22 cellular contexts compared by ENCODE assay signal in the genomic region with DNA sequence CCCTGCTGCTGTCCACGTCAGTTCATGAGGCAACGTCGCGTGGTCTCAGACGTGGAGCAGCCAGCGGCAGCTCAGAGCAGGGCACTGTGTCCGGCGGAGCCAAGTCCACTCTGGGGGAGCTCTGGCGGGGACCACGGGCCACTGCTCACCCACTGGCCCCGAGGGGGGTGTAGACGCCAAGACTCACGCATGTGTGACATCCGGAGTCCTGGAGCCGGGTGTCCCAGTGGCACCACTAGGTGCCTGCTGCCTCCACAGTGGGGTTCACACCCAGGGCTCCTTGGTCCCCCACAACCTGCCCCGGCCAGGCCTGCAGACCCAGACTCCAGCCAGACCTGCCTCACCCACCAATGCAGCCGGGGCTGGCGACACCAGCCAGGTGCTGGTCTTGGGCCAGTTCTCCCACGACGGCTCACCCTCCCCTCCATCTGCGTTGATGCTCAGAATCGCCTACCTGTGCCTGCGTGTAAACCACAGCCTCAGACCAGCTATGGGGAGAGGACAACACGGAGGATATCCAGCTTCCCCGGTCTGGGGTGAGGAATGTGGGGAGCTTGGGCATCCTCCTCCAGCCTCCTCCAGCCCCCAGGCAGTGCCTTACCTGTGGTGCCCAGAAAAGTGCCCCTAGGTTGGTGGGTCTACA. TPM values are rescaled to one million over a fixed set of nuclear protein-coding genes. Genes with fewer than 3 reads are reported as not detected.
DNase-seq lines count a peak whose midpoint lies in the region; ATAC-seq and TF ChIP-seq lines count a peak whose summit lies in the region.
"Had no signal": no experiment of that assay in that cellular context is flagged by ENCODE, and none has a peak within 500 bp of the region (broad histone marks: within the 10 kb centered on the region; RNA-seq: fewer than 3 reads in every experiment).

No MANE protein-coding gene starts in this region.

- H2BK120ac ChIP-seq in neuronal stem cell (ENCODE audit: low read depth, low read length): no peak overlapping the region

- H3K4me1 ChIP-seq in endodermal cell (ENCODE audit: control insufficient read depth, insufficient read depth, low read length) (no peaks in the 10 kb centered on the region), neuronal stem cell (ENCODE audit: control insufficient read depth in 2 of 2, insufficient read depth in 1 of 2, low read depth in 1 of 2, low read length in 2 of 2) (peaks cover 2 to 3% of the 10 kb centered on the region in 2 donors), PC-9 (replicated peaks; ENCODE audit: insufficient read depth) (peaks cover 17% of the 10 kb centered on the region)

- H3K4me1 Mint-ChIP-seq in endodermal cell: peaks cover 1% of the 10 kb centered on the region

- H2BK5ac ChIP-seq in neuronal stem cell (ENCODE audit: low read length): no peak overlapping the region

- H3K4me2 ChIP-seq in neuronal stem cell (ENCODE audit: insufficient read depth, low read length, poor library complexity, severe bottlenecking) (no peak overlapping the region), PC-9 (no peak overlapping the region)
- H3K4me2 ChIP-seq: A549, KMS-11 had no signal

- H3K14ac ChIP-seq in neuronal stem cell (ENCODE audit: low read length): peak overlapping the region; percentile 38

- peak overlapping the region; percentile 85 for H3K23ac ChIP-seq in neuronal stem cell (ENCODE audit: low read depth, low read length, poor library complexity)

- H3K27me3 Mint-ChIP-seq in endodermal cell (ENCODE audit: insufficient read depth): peaks cover 6% of the 10 kb centered on the region
- H3K27me3 Mint-ChIP-seq: CD4-positive, alpha-beta T cell had no signal

- H2BK15ac ChIP-seq in neuronal stem cell (ENCODE audit: low read length): peak overlapping the region; percentile 89

- H3K4ac ChIP-seq in neuronal stem cell (ENCODE audit: low read length): peak overlapping the region; percentile 10

- H2AFZ ChIP-seq in neuronal stem cell (ENCODE audit: low read length) (no peak overlapping the region), PC-9 (no peak overlapping the region)
- H2AFZ ChIP-seq: GM23248 had no signal

- no peaks in the 10 kb centered on the region for H3K27me3 ChIP-seq in endodermal cell (ENCODE audit: control insufficient read depth, insufficient read depth, low read length, poor library complexity, severe bottlenecking)
- peaks cover 0 to under 1% (median 0%) of the 10 kb centered on the region in 3 experiments for H3K27me3 ChIP-seq in neuronal stem cell (ENCODE audit: control insufficient read depth in 3 of 3, insufficient read depth in 3 of 3, low read depth in 1 of 3, low read length in 3 of 3)
- H3K27me3 ChIP-seq in PC-9 (ENCODE audit: insufficient read depth, low read depth): 0 out of 2 replicates have a peak, but pooled peaks cover 5% of the 10 kb centered on the region

- TF ChIP-seq CTCF in endodermal cell (conservative IDR thresholded peaks at IDR 0.05): no peak
- TF ChIP-seq CTCF in PC-9 (conservative IDR thresholded peaks at IDR 0.05): no peak

- H3K9me2 ChIP-seq in PC-9 (ENCODE audit: insufficient read depth): no peaks in the 10 kb centered on the region

- no peaks in the 10 kb centered on the region for H3K9me3 Mint-ChIP-seq in endodermal cell
- H3K9me3 Mint-ChIP-seq: CD4-positive, alpha-beta T cell had no signal

- peak overlapping the region; percentile 73 for H2BK12ac ChIP-seq in neuronal stem cell (ENCODE audit: low read length)

- no peaks in the 10 kb centered on the region for H3K36me3 Mint-ChIP-seq in endodermal cell (ENCODE audit: low read depth)

- peaks cover 18% of the 10 kb centered on the region for H3K79me2 ChIP-seq in PC-9 (ENCODE audit: low read depth)

- H4K8ac ChIP-seq in neuronal stem cell (ENCODE audit: low read depth, low read length): peak overlapping the region; percentile 17

- peak overlapping the region; percentile 81 for H2AK5ac ChIP-seq in neuronal stem cell (ENCODE audit: low read depth, low read length)

- DNase-seq in left cardiac atrium: peak; percentile 44
- DNase-seq in left ventricle myocardium superior: no peak
- DNase-seq in endodermal cell: peak; percentile 42
- no peak for DNase-seq in neuronal stem cell (ENCODE audit: low spot score)
- DNase-seq in PC-9: no peak
- no peak for DNase-seq in cerebellum (ENCODE audit: low spot score)
- DNase-seq: Caco-2; CD4-positive, alpha-beta T cell; DMS153; EL; GM23248; HCEC 1CT; MV-4-11; NCI-H1694 treated with DMSO at 0.1 percent for 48 hours; NCI-H510A; NCI-H748 treated with DMSO at 0.1 percent for 48 hours; RPMI8226 had no signal

- WGBS in endodermal cell (ENCODE audit: insufficient coverage in 1 of 2, insufficient read length in 1 of 2), 2 experiments: 93 to 99% methylated on average over 14 to 25 of the region's 25 CpGs
- WGBS in neuronal stem cell (ENCODE audit: extremely low coverage in 2 of 2, insufficient read length in 2 of 2, insufficient replicate concordance in 1 of 2), 2 donors: no CpG with 5 or more reads among the region's 25 CpGs

- ATAC-seq in left cardiac atrium: no peak
- ATAC-seq in left ventricle myocardium superior: no peak
- ATAC-seq in HG03135 (IDR thresholded peaks at IDR 0.05; ENCODE audit: unreplicated experiment): no peak
- ATAC-seq: A549, GM12878 had no signal

- BruUV-seq in PC-9 (replicated peaks; lab: Mats Ljungman, UMichigan): no TSS peak

- H3K9ac ChIP-seq in endodermal cell (ENCODE audit: extremely low read depth, low read length, poor library complexity, severe bottlenecking): no peak overlapping the region
- H3K9ac ChIP-seq in neuronal stem cell (ENCODE audit: low read depth, low read length, poor library complexity): no peak overlapping the region
- H3K9ac ChIP-seq: GM23248, KMS-11 had no signal

- H3K4me3 ChIP-seq in endodermal cell (ENCODE audit: low read length) (no peak overlapping the region), neuronal stem cell (ENCODE audit: low read length in 2 of 2) (peak overlapping the region in 1 of 2 donors; percentile 8), PC-9 (no peak overlapping the region)
- H3K4me3 ChIP-seq: A549, GM12878, GM23248 had no signal

- CTCF ChIA-PET in PC-9 (lab: Charles Lee): no interaction called here

- no peak overlapping the region for H3K27ac Mint-ChIP-seq in endodermal cell
- H3K27ac Mint-ChIP-seq: CD4-positive, alpha-beta T cell had no signal

- H3K36me3 ChIP-seq in endodermal cell (ENCODE audit: control insufficient read depth, insufficient read depth, low read length) (no peaks in the 10 kb centered on the region), neuronal stem cell (replicated peaks in 1 of 2; ENCODE audit: control insufficient read depth in 2 of 2, insufficient read depth in 2 of 2, low read length in 2 of 2) (no peaks in the 10 kb centered on the region), PC-9 (ENCODE audit: low read depth) (no peaks in the 10 kb centered on the region)

- H3K18ac ChIP-seq in neuronal stem cell (ENCODE audit: low read length): peak overlapping the region; percentile 90

- intact Hi-C loops in left cardiac atrium (cut with DNase I): no loop called here
- intact Hi-C loops in left ventricle myocardium superior (cut with micrococcal nuclease): no loop called here
- intact Hi-C loops in PC-9 (cut with micrococcal nuclease; ENCODE audit: unreplicated experiment): no loop called here

- H3F3A ChIP-seq in PC-9 (ENCODE audit: insufficient read depth, low read depth): peaks cover 22% of the 10 kb centered on the region

- no peak overlapping the region for H3K27ac ChIP-seq in endodermal cell (ENCODE audit: low read depth, low read length)
- no peak overlapping the region for H3K27ac ChIP-seq in neuronal stem cell (replicated peaks; ENCODE audit: low read length)
- no peak overlapping the region for H3K27ac ChIP-seq in PC-9
- H3K27ac ChIP-seq: GM23248, KMS-11 had no signal

- H3K9me3 ChIP-seq in endodermal cell (ENCODE audit: control insufficient read depth, low read length) (no peaks in the 10 kb centered on the region), neuronal stem cell (replicated peaks in 1 of 2; ENCODE audit: control insufficient read depth in 2 of 2, insufficient read depth in 1 of 2, low read depth in 1 of 2, low read length in 2 of 2) (no peaks in the 10 kb centered on the region), PC-9 (ENCODE audit: insufficient read depth, low read depth) (no peaks in the 10 kb centered on the region)
- H3K9me3 ChIP-seq: A549, Caco-2 had no signal

- H3K79me1 ChIP-seq in neuronal stem cell (ENCODE audit: low read depth, low read length): peaks cover 6% of the 10 kb centered on the region

- no peak overlapping the region for H4K91ac ChIP-seq in neuronal stem cell (ENCODE audit: low read depth, low read length, poor library complexity)

- POLR2A ChIA-PET in PC-9 (lab: Charles Lee; ENCODE audit: unreplicated experiment): no interaction called here

- H4K20me1 ChIP-seq in PC-9 (ENCODE audit: insufficient read depth): no peaks in the 10 kb centered on the region

- H3K4me3 Mint-ChIP-seq in endodermal cell: no peak overlapping the region
- H3K4me3 Mint-ChIP-seq: CD4-positive, alpha-beta T cell had no signal

RNA-seq across cellular contexts. Expression of gene FSTL3, which starts 6.6 kb away (rescaled TPM):
- total RNA-seq in left cardiac atrium (100 to 1,000 TPM in 1 of 2 donors, 10 to 100 TPM in 1; 33.5 to 118 TPM), left ventricle myocardium superior (24.6 TPM), endodermal cell (10 to 100 TPM in 1 of 2 donors, 1 to 10 TPM in 1; 9.8 to 14.1 TPM), PC-9 (2021) (40.9 and 85.1 TPM in 2 replicates), cerebellum (3.2 TPM)
- polyA plus RNA-seq in endodermal cell (2013, experiment 1 of 2): 8.7 TPM
- 9.6 TPM for polyA plus RNA-seq in endodermal cell (2013, experiment 2 of 2)
- 6.2 TPM for polyA plus RNA-seq in neuronal stem cell (2013, experiment 1 of 2)
- 6.2 TPM for polyA plus RNA-seq in neuronal stem cell (2013, experiment 2 of 2)

RNA-seq across cellular contexts. Expression of gene PRSS57, which starts 12.5 kb away (rescaled TPM):
- total RNA-seq in left cardiac atrium (not detected), left ventricle myocardium superior (not detected), endodermal cell (not detected), PC-9 (2021) (not detected in 2 replicates), cerebellum (not detected)
- polyA plus RNA-seq in endodermal cell (2013, experiment 1 of 2): not detected
- polyA plus RNA-seq in endodermal cell (2013, experiment 2 of 2): not detected
- polyA plus RNA-seq in neuronal stem cell (2013, experiment 1 of 2): 0.03 TPM
- polyA plus RNA-seq in neuronal stem cell (2013, experiment 2 of 2): 0.06 TPM
- total RNA-seq: Caco-2; CD4-positive, alpha-beta T cell; GM12878; GM23248 had no signal
- polyA plus RNA-seq: BJ, GM12878, GM23248 had no signal

RNA-seq across cellular contexts. Expression of gene RNF126, which starts 19.8 kb away (rescaled TPM):
- total RNA-seq in left cardiac atrium (10 to 100 TPM; 19.2 to 35.9 TPM), left ventricle myocardium superior (24.4 TPM), endodermal cell (10 to 100 TPM; 49.1 to 66.4 TPM), PC-9 (2021) (54.4 and 63.7 TPM in 2 replicates), cerebellum (13.2 TPM)
- polyA plus RNA-seq in endodermal cell (2013, experiment 1 of 2): 59.6 TPM
- polyA plus RNA-seq in endodermal cell (2013, experiment 2 of 2): 56.3 TPM
- polyA plus RNA-seq in neuronal stem cell (2013, experiment 1 of 2): 59.4 TPM
- polyA plus RNA-seq in neuronal stem cell (2013, experiment 2 of 2): 57.6 TPM

RNA-seq across cellular contexts. Expression of gene PALM, which starts 25.9 kb away (rescaled TPM):
- total RNA-seq in left cardiac atrium (10 to 100 TPM; 48.9 to 49.7 TPM), left ventricle myocardium superior (30.1 TPM), endodermal cell (10 to 100 TPM; 32.9 to 40.8 TPM), PC-9 (2021) (1.8 and 6.1 TPM in 2 replicates), cerebellum (44.6 TPM)
- polyA plus RNA-seq in endodermal cell (2013, experiment 1 of 2): 101 TPM
- polyA plus RNA-seq in endodermal cell (2013, experiment 2 of 2): 88.7 TPM
- 66.5 TPM for polyA plus RNA-seq in neuronal stem cell (2013, experiment 1 of 2)
- 68.9 TPM for polyA plus RNA-seq in neuronal stem cell (2013, experiment 2 of 2)
- total RNA-seq: CD4-positive, alpha-beta T cell had no signal

RNA-seq across cellular contexts. Expression of gene FGF22, which starts 43.1 kb away (rescaled TPM):
- total RNA-seq in left cardiac atrium (under 1 TPM in 1 of 2 donors, not detected in 1; 0.44 TPM), left ventricle myocardium superior (not detected), endodermal cell (under 1 TPM; 0.81 to 0.82 TPM), PC-9 (2021) (0.35 TPM in 1 of 2 replicates, not detected in the other), cerebellum (not detected)
- 0.21 TPM for polyA plus RNA-seq in endodermal cell (2013, experiment 1 of 2)
- polyA plus RNA-seq in endodermal cell (2013, experiment 2 of 2): not detected
- 0.78 TPM for polyA plus RNA-seq in neuronal stem cell (2013, experiment 1 of 2)
- 0.66 TPM for polyA plus RNA-seq in neuronal stem cell (2013, experiment 2 of 2)
- total RNA-seq: GM12878 had no signal
- polyA plus RNA-seq: GM23248 had no signal

Comparison
In these comparisons a context has a peak if more than half of its experiments do, and no peak if none do; other contexts are left out.
1. DNase-seq: peak in left cardiac atrium (single experiment) and endodermal cell (single experiment); none in left ventricle myocardium superior (single experiment), neuronal stem cell (single experiment), PC-9 (0 of 2) and cerebellum (single experiment).